ENCODE assay signal across 7 cellular contexts in genomic region chr4:127856485-127857447, GRCh38. TPM values are rescaled to one million over a fixed set of nuclear protein-coding genes. Genes with fewer than 3 reads are reported as not detected.
A peak's percentile ranks its signal among the peaks of the same experiment; 100 is the strongest.
DNase-seq lines count a peak whose midpoint lies in the region; ATAC-seq, FAIRE-seq and TF ChIP-seq lines count a peak whose summit lies in the region.

No MANE protein-coding gene starts in this region.

- no peaks in the 10 kb centered on the region for H3K27me3 ChIP-seq in gastroesophageal sphincter

- TF ChIP-seq CTCF in gastroesophageal sphincter (IDR thresholded peaks at IDR 0.05), result no peak

- no peaks in the 10 kb centered on the region for H3K27me3 Mint-ChIP-seq in stimulated activated memory B cell treated with anti-CD40 and anti-IgM and Interleukin-4, amounts not matched to agents 10 μg/mL and 1 μg/mL and 100 μg/mL, for 72 hours

- peak overlapping the region; percentile 55 for H3K27ac Mint-ChIP-seq in stimulated activated memory B cell treated with anti-CD40 and anti-IgM and Interleukin-4, amounts not matched to agents 10 μg/mL and 1 μg/mL and 100 μg/mL, for 72 hours

- peaks cover 28% of the 10 kb centered on the region for H3K4me1 Mint-ChIP-seq in stimulated activated memory B cell treated with anti-CD40 and anti-IgM and Interleukin-4, amounts not matched to agents 10 μg/mL and 1 μg/mL and 100 μg/mL, for 72 hours

- H3K4me1 ChIP-seq in gastroesophageal sphincter, result peaks cover 0 to 5% (median 0%) of the 10 kb centered on the region in 3 donors

- WGBS in gastroesophageal sphincter (ENCODE audit: low coverage in 1 of 2), 2 donors, result 60 to 81% methylated on average over 3 to 4 of the region's 4 CpGs

- peaks cover 15% of the 10 kb centered on the region for H3K9me3 Mint-ChIP-seq in stimulated activated memory B cell treated with anti-CD40 and anti-IgM and Interleukin-4, amounts not matched to agents 10 μg/mL and 1 μg/mL and 100 μg/mL, for 72 hours

- no peak for TF ChIP-seq POLR2A in gastroesophageal sphincter (IDR thresholded peaks at IDR 0.05)

- no peak overlapping the region for H3K4me3 ChIP-seq in gastroesophageal sphincter

- TF ChIP-seq EP300 in gastroesophageal sphincter (IDR thresholded peaks at IDR 0.05), result no peak

- ATAC-seq in HG03064 (IDR thresholded peaks at IDR 0.05; ENCODE audit: low read depth, unreplicated experiment) (peak; percentile 84), gastroesophageal sphincter (no peak)
- ATAC-seq in stimulated activated memory B cell treated with anti-CD40 and anti-IgM and Interleukin-4, amounts not matched to agents 10 μg/mL and 1 μg/mL and 100 μg/mL, for 72 hours, result peak; percentile 73

- H3K4me3 Mint-ChIP-seq in stimulated activated memory B cell treated with anti-CD40 and anti-IgM and Interleukin-4, amounts not matched to agents 10 μg/mL and 1 μg/mL and 100 μg/mL, for 72 hours, result peak overlapping the region; percentile 73

- peaks cover 0 to 14% (median 0%) of the 10 kb centered on the region in 3 donors for H3K9me3 ChIP-seq in gastroesophageal sphincter

- no peaks in the 10 kb centered on the region for H3K36me3 ChIP-seq in gastroesophageal sphincter

- H3K27ac ChIP-seq in gastroesophageal sphincter, result no peak overlapping the region

- FAIRE-seq in GM19239 (lab: Jason Lieb, UNC) (peak; percentile 79), HTR-8/SVneo (lab: Jason Lieb, UNC) (no peak)

- peaks cover 43% of the 10 kb centered on the region for H3K36me3 Mint-ChIP-seq in stimulated activated memory B cell treated with anti-CD40 and anti-IgM and Interleukin-4, amounts not matched to agents 10 μg/mL and 1 μg/mL and 100 μg/mL, for 72 hours

- DNase-seq in GM19239 (ENCODE audit: insufficient read length, low spot score) (peak; percentile 10), astrocyte of the hippocampus (ENCODE audit: low read depth, low spot score) (peak; percentile 92), HTR-8/SVneo (ENCODE audit: insufficient read length, low spot score) (no peak), NCI-H1930 (lab: John Stamatoyannopoulos, UW) (no peak)

RNA-seq across cellular contexts. Expression of gene PLK4, which starts 23.9 kb away (rescaled TPM):
- 1 to 10 TPM in 1 of 4 donors, under 1 TPM in 2, not detected in 1; 0.67 to 6.8 (median 0.69) TPM for total RNA-seq in gastroesophageal sphincter

Comparison
In these comparisons a context has a peak if more than half of its experiments do, and no peak if none do; other contexts are left out.
1. DNase-seq: peak in GM19239 (single experiment) and astrocyte of the hippocampus (single experiment); none in HTR-8/SVneo (single experiment) and NCI-H1930 (0 of 2).